In the genomic region with DNA sequence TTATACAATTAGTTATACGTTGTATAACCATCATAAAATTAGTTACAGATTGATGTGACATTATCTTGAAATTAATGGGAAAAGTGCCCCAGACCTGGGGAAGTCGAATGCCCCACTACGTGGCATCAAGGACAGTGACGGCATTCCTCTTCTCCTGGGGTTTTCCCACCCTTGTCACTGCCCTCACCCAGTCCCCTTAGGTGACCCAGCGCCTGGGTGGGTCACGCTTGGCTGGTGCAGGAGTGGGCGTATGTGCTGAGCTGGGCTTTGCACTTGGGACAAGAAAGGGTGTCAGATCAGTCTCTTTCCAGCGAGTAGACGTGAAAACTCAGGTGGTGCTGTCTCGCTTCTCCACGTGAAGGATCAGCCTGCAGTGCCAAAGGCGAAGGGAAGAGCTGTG, we compare ENCODE assay signal across 13 cellular contexts.
DNase-seq lines count a peak whose midpoint lies in the region; ATAC-seq, FAIRE-seq and TF ChIP-seq lines count a peak whose summit lies in the region.
"Had no signal": no experiment of that assay in that cellular context is flagged by ENCODE, and none has a peak within 500 bp of the region (broad histone marks: within the 10 kb centered on the region; RNA-seq: fewer than 3 reads in every experiment).

No MANE protein-coding gene starts in this region.

- no peak overlapping the region; the same call in 1 of the 2 replicates for H3K9ac ChIP-seq in OCI-LY1 (ENCODE audit: low read length)

- H3K27me3 ChIP-seq in OCI-LY1 (ENCODE audit: insufficient read depth, low read length) = no peaks in the 10 kb centered on the region
- H3K27me3 ChIP-seq: upper lobe of left lung had no signal

- H3K27ac ChIP-seq in OCI-LY1 (ENCODE audit: low read depth, low read length, poor library complexity, severe bottlenecking) = peak overlapping the region; percentile 34
- H3K27ac ChIP-seq: A549, upper lobe of left lung had no signal

- no peaks in the 10 kb centered on the region for H3K36me3 Mint-ChIP-seq in activated naive CD4-positive, alpha-beta T cell treated with anti-CD3 and anti-CD28 coated beads, Interleukin-2, amount 50 U/mL, for 24 hours

- H3K27ac Mint-ChIP-seq in activated naive CD4-positive, alpha-beta T cell treated with anti-CD3 and anti-CD28 coated beads, Interleukin-2, amount 50 U/mL, for 24 hours = peak overlapping the region; percentile 62

- no peaks in the 10 kb centered on the region for H3K9me3 ChIP-seq in OCI-LY1 (ENCODE audit: low read length)
- H3K9me3 ChIP-seq: A549, upper lobe of left lung had no signal

- peaks cover 12% of the 10 kb centered on the region; the same call in 1 of the 2 replicates for H3K36me3 ChIP-seq in OCI-LY1 (ENCODE audit: insufficient read depth, low read length)
- H3K36me3 ChIP-seq: upper lobe of left lung had no signal

- H3K79me2 ChIP-seq in OCI-LY1 (ENCODE audit: insufficient read depth, low read length) = peaks cover 91% of the 10 kb centered on the region

- H3K9me2 ChIP-seq in OCI-LY1 (ENCODE audit: low read depth, low read length) = no peaks in the 10 kb centered on the region

- DNase-seq in activated naive CD4-positive, alpha-beta T cell treated with Interleukin-2 at 50 U/mL for 16 hours = no peak
- peak; percentile 76 for DNase-seq in kidney tubule cell (ENCODE audit: low spot score)
- no peak for DNase-seq in urothelium cell line (ENCODE audit: low spot score)
- DNase-seq in NCI-H2196 (lab: John Stamatoyannopoulos, UW; ENCODE audit: unreplicated experiment) = no peak
- DNase-seq: activated T-cell treated with anti-CD3 and anti-CD28 coated beads for 4 hours, NCI-H2029, upper lobe of left lung had no signal

- H2AFZ ChIP-seq in OCI-LY1 (ENCODE audit: low read length) = no peak overlapping the region

- H3K4me1 ChIP-seq in OCI-LY1 (ENCODE audit: insufficient read depth, low read length, severe bottlenecking) = peaks cover 35% of the 10 kb centered on the region

- H3K4me3 Mint-ChIP-seq in activated naive CD4-positive, alpha-beta T cell treated with anti-CD3 and anti-CD28 coated beads, Interleukin-2, amount 50 U/mL, for 24 hours = peak overlapping the region; percentile 28

- no peak overlapping the region for H3K4me3 ChIP-seq in OCI-LY1 (ENCODE audit: low read depth, low read length, poor library complexity, severe bottlenecking)
- H3K4me3 ChIP-seq: A549, upper lobe of left lung had no signal

- no peak for ATAC-seq in GM21526 (IDR thresholded peaks at IDR 0.05; ENCODE audit: low FRiP score, unreplicated experiment)
- ATAC-seq in GM19328 (IDR thresholded peaks at IDR 0.05; ENCODE audit: unreplicated experiment) = no peak
- ATAC-seq: A549 had no signal

- H3K27me3 Mint-ChIP-seq in activated naive CD4-positive, alpha-beta T cell treated with anti-CD3 and anti-CD28 coated beads, Interleukin-2, amount 50 U/mL, for 24 hours = no peaks in the 10 kb centered on the region

- no peak for TF ChIP-seq CTCF in OCI-LY1 (IDR thresholded peaks at IDR 0.05; ENCODE audit: low read length)

- H3K9me3 Mint-ChIP-seq in activated naive CD4-positive, alpha-beta T cell treated with anti-CD3 and anti-CD28 coated beads, Interleukin-2, amount 50 U/mL, for 24 hours = no peaks in the 10 kb centered on the region

- FAIRE-seq in urothelium cell line (lab: Jason Lieb, UNC) = peak; percentile 30
- FAIRE-seq: A549, TTC549 had no signal

- H3K4me2 ChIP-seq in OCI-LY1 (ENCODE audit: low read length) = peak overlapping the region; percentile 29; the same call in 1 of the 2 replicates
- H3K4me2 ChIP-seq: A549 had no signal

- H3K4me1 Mint-ChIP-seq in activated naive CD4-positive, alpha-beta T cell treated with anti-CD3 and anti-CD28 coated beads, Interleukin-2, amount 50 U/mL, for 24 hours = peaks cover 79% of the 10 kb centered on the region

- H3F3A ChIP-seq in OCI-LY1 (ENCODE audit: insufficient read depth, low read length) = no peaks in the 10 kb centered on the region

- no peaks in the 10 kb centered on the region for H4K20me1 ChIP-seq in OCI-LY1 (ENCODE audit: insufficient read depth, low read length)
